ENCODE assay signal across 22 cellular contexts in genomic region chr11:26105762-26106423, GRCh38.
DNase-seq lines count a peak whose midpoint lies in the region; ATAC-seq, FAIRE-seq and TF ChIP-seq lines count a peak whose summit lies in the region.
"Had no signal": no experiment of that assay in that cellular context is flagged by ENCODE, and none has a peak within 500 bp of the region (broad histone marks: within the 10 kb centered on the region; RNA-seq: fewer than 3 reads in every experiment).

No MANE protein-coding gene starts in this region.

- no peak for DNase-seq in GM18507 (ENCODE audit: extremely low spot score, insufficient read length, low read depth)
- DNase-seq in naive B cell: no peak
- no peak for DNase-seq in DMS153 treated with DMSO at 0.1 percent for 48 hours (lab: John Stamatoyannopoulos, UW; ENCODE audit: unreplicated experiment)
- DNase-seq in Ammon's horn (ENCODE audit: low spot score): no peak
- DNase-seq: C1 segment of cervical spinal cord; CD8-positive, alpha-beta T cell; DMS153; H9; HFFc6; NCI-H1092 treated with DMSO at 0.1 percent for 48 hours; NCI-H1436 treated with DMSO at 0.1 percent for 48 hours; NCI-H1930; NCI-H510A treated with DMSO at 0.1 percent for 48 hours; NCI-H748 treated with DMSO at 0.1 percent for 48 hours; NK-92 treated with Interleukin-12 subunit alpha and Interleukin-12 subunit beta, amount 100 ng/mL, for 24 hours; OCI-M1; SHP77 had no signal

- H3K27ac Mint-ChIP-seq in naive B cell: peak overlapping the region in 3 of 6 donors; percentile 1 to 88 (median 78)
- H3K27ac Mint-ChIP-seq: CD8-positive, alpha-beta T cell; HFFc6 had no signal

- H3K9me3 Mint-ChIP-seq in naive B cell: peaks cover 0 to 8% (median 0%) of the 10 kb centered on the region in 7 donors
- H3K9me3 Mint-ChIP-seq: H9 had no signal

- peak; percentile 55 for FAIRE-seq in GM18507 (lab: Jason Lieb, UNC)
- FAIRE-seq: HepG2, K562 had no signal

- ATAC-seq in HG03103 (IDR thresholded peaks at IDR 0.05; ENCODE audit: low read depth, unreplicated experiment) (peak; percentile 39), naive B cell (ENCODE audit: low read depth in 2 of 2) (no peak), esophagus mucosa (no peak)
- ATAC-seq: CD8-positive, alpha-beta T cell; HepG2; K562 had no signal

- H3K36me3 Mint-ChIP-seq in naive B cell: no peaks in the 10 kb centered on the region
- H3K36me3 Mint-ChIP-seq: CD8-positive, alpha-beta T cell had no signal

- peak overlapping the region in 5 of 8 donors; percentile 3 to 78 (median 16) for H3K4me3 Mint-ChIP-seq in naive B cell
- H3K4me3 Mint-ChIP-seq: CD8-positive, alpha-beta T cell; H9; HFFc6 had no signal

- no peaks in the 10 kb centered on the region for H3K27me3 Mint-ChIP-seq in naive B cell

- peaks cover 0 to 20% (median 13%) of the 10 kb centered on the region in 3 donors for H3K4me1 Mint-ChIP-seq in naive B cell
- H3K4me1 Mint-ChIP-seq: H9 had no signal

TF ChIP-seq in PFSK-1, 5 proteins besides CTCF, POLR2A, EP300 and RAD21:
- TF ChIP-seq REST (IDR thresholded peaks at IDR 0.05; ENCODE audit: insufficient read depth in 1 of 2, low read depth in 2 of 2, low read length in 2 of 2): no peak
- TF ChIP-seq TAF1 (IDR thresholded peaks at IDR 0.05; ENCODE audit: borderline replicate concordance, insufficient read depth, low read length): 0 out of 2 replicates have a peak, but pooled peaks have one; percentile 31
